ENCODE assay signal across 8 cellular contexts in genomic region chr3:52456169-52456799, GRCh38. TPM values are rescaled to one million over a fixed set of nuclear protein-coding genes. Genes with fewer than 3 reads are reported as not detected.
DNase-seq lines count a peak whose midpoint lies in the region; ATAC-seq lines count a peak whose summit lies in the region.

No MANE protein-coding gene starts in this region.

- peak overlapping the region; percentile 42 for H2AFZ ChIP-seq in trophoblast cell (ENCODE audit: insufficient read depth, low read length, poor library complexity)

- H3K27me3 ChIP-seq in trophoblast cell (ENCODE audit: insufficient read depth, low read length), result no peaks in the 10 kb centered on the region

- H3K18ac ChIP-seq in trophoblast cell (ENCODE audit: low read length), result peak overlapping the region; percentile 27

- peaks cover 12% of the 10 kb centered on the region for H3K79me2 ChIP-seq in trophoblast cell (ENCODE audit: control insufficient read depth, insufficient read depth, low read length, poor library complexity)

- H2BK120ac ChIP-seq in trophoblast cell (ENCODE audit: insufficient read depth, low read length, poor library complexity), result no peak overlapping the region

- H3K4me3 ChIP-seq in trophoblast cell (ENCODE audit: low read depth, low read length), result peak overlapping the region; percentile 93

- no peak overlapping the region for H2BK12ac ChIP-seq in trophoblast cell (ENCODE audit: low read length)

- peaks cover 9% of the 10 kb centered on the region for H3K79me1 ChIP-seq in trophoblast cell (ENCODE audit: low read length)

- DNase-seq in activated CD4-positive, alpha-beta T cell treated with anti-CD3 and anti-CD28 coated beads, Interleukin-2, amount 50 U/mL, for 48 hours, result peak; percentile 21 to 25
- no peak for DNase-seq in activated CD4-positive, alpha-beta T cell treated with anti-CD3 and anti-CD28 coated beads, Interleukin-2, amount 50 U/mL, for 1 hour
- peak; percentile 39 to 44 for DNase-seq in activated T-cell treated with anti-CD3 and anti-CD28 coated beads, Interleukin-2, amount 50 U/mL, for 48 hours
- DNase-seq in globus pallidus (ENCODE audit: low spot score) (peak; percentile 22), trophoblast cell (peak; percentile 29 to 43)
- no peak for DNase-seq in stimulated activated CD4-positive, alpha-beta T cell treated with anti-CD3 and anti-CD28 coated beads, Interleukin-2, amount 100 ng/mL, for 48 hours

- peak overlapping the region; percentile 40 for H3K14ac ChIP-seq in trophoblast cell (ENCODE audit: low read length)

- no peak overlapping the region for H3K23ac ChIP-seq in trophoblast cell (ENCODE audit: low read length)

- peaks cover 30 to 31% of the 10 kb centered on the region in 2 experiments for H3K4me1 ChIP-seq in trophoblast cell (ENCODE audit: control insufficient read depth in 1 of 2, insufficient read depth in 2 of 2, low read length in 2 of 2)

- peak overlapping the region; percentile 5 for H4K8ac ChIP-seq in trophoblast cell (ENCODE audit: low read depth, low read length)

- H4K12ac ChIP-seq in trophoblast cell (ENCODE audit: low read depth, low read length), result peak overlapping the region; percentile 11

- H3K36me3 ChIP-seq in trophoblast cell (ENCODE audit: control insufficient read depth in 1 of 2, insufficient read depth in 2 of 2, low read length in 2 of 2), result peaks cover 22 to 28% of the 10 kb centered on the region in 2 experiments

- H3K9me3 ChIP-seq in trophoblast cell (ENCODE audit: insufficient read depth, low read depth, low read length), result no peaks in the 10 kb centered on the region

- H3K4ac ChIP-seq in trophoblast cell (ENCODE audit: low read depth, low read length), result peak overlapping the region; percentile 8

- ATAC-seq in GM18907 (IDR thresholded peaks at IDR 0.05; ENCODE audit: unreplicated experiment) (no peak), GM19023 (IDR thresholded peaks at IDR 0.05; ENCODE audit: unreplicated experiment) (no peak)

- no peak overlapping the region for H2AK5ac ChIP-seq in trophoblast cell (ENCODE audit: low read length)

- peak overlapping the region; percentile 90 for H4K91ac ChIP-seq in trophoblast cell (ENCODE audit: low read depth, low read length)

- peak overlapping the region; percentile 91 for H3K9ac ChIP-seq in trophoblast cell (ENCODE audit: low read length)

- H3K4me2 ChIP-seq in trophoblast cell (ENCODE audit: low read length), result peak overlapping the region; percentile 90

- no peak overlapping the region for H3K27ac ChIP-seq in trophoblast cell (ENCODE audit: low read depth, low read length)

- H2BK5ac ChIP-seq in trophoblast cell (ENCODE audit: low read depth, low read length, poor library complexity), result no peak overlapping the region

- no CpG with 5 or more reads among the region's 13 CpGs for WGBS in trophoblast cell (ENCODE audit: extremely low coverage, insufficient coverage, insufficient read length)

RNA-seq across cellular contexts. Expression of gene NISCH, which starts 0.9 kb away (rescaled TPM):
- 52.2 and 53.5 TPM in 2 replicates for polyA plus RNA-seq in trophoblast cell (2013)

RNA-seq across cellular contexts. Expression of gene TNNC1, which starts 2.4 kb away (rescaled TPM):
- polyA plus RNA-seq in trophoblast cell (2013), result 5.7 and 6.0 TPM in 2 replicates

RNA-seq across cellular contexts. Expression of gene SEMA3G, which starts 11.4 kb away (rescaled TPM):
- 1.1 TPM in 2 replicates for polyA plus RNA-seq in trophoblast cell (2013)

RNA-seq across cellular contexts. Expression of gene STAB1, which starts 38.9 kb away (rescaled TPM):
- polyA plus RNA-seq in trophoblast cell (2013), result 0.14 and 0.19 TPM in 2 replicates

RNA-seq across cellular contexts. Expression of gene PHF7, which starts 45.8 kb away (rescaled TPM):
- 3.9 and 4.5 TPM in 2 replicates for polyA plus RNA-seq in trophoblast cell (2013)

Comparison
In these comparisons a context has a peak if more than half of its experiments do, and no peak if none do; other contexts are left out.
1. DNase-seq: peak in activated CD4-positive, alpha-beta T cell treated with anti-CD3 and anti-CD28 coated beads, Interleukin-2, amount 50 U/mL, for 48 hours (2 of 2), activated T-cell treated with anti-CD3 and anti-CD28 coated beads, Interleukin-2, amount 50 U/mL, for 48 hours (2 of 2), globus pallidus (single experiment) and trophoblast cell (2 of 2); none in activated CD4-positive, alpha-beta T cell treated with anti-CD3 and anti-CD28 coated beads, Interleukin-2, amount 50 U/mL, for 1 hour (single experiment) and stimulated activated CD4-positive, alpha-beta T cell treated with anti-CD3 and anti-CD28 coated beads, Interleukin-2, amount 100 ng/mL, for 48 hours (0 of 2).